Comparison of ENCODE assay signal across 8 cellular contexts in genomic region chr10:3313789-3314444, GRCh38.
A peak's percentile ranks its signal among the peaks of the same experiment; 100 is the strongest.
DNase-seq lines count a peak whose midpoint lies in the region; ATAC-seq, FAIRE-seq and TF ChIP-seq lines count a peak whose summit lies in the region.
"Not testable (repeated sequence)": the region's sequence is repeated elsewhere in the genome, so short reads cannot be mapped to it uniquely, and the experiment has no call there.

No MANE protein-coding gene starts in this region.

- H3K27ac Mint-ChIP-seq in CD14-positive monocyte (peak overlapping the region; percentile 5 to 93 (median 85)), astrocyte (ENCODE audit: unreplicated experiment) (peak overlapping the region; percentile 12)
- H3K27ac Mint-ChIP-seq in T-helper 1 cell treated with Interleukin-12 subunit alpha and Interleukin-12 subunit beta and Interleukin-4 antibody, amounts not matched to agents 30 μg/mL and 1 μg/mL, for 36 hours: peak overlapping the region; percentile 46

- H3K36me3 Mint-ChIP-seq in CD14-positive monocyte; T-helper 1 cell treated with Interleukin-12 subunit alpha and Interleukin-12 subunit beta and Interleukin-4 antibody, amounts not matched to agents 30 μg/mL and 1 μg/mL, for 36 hours (ENCODE audit: low read depth); astrocyte (ENCODE audit: low read depth, unreplicated experiment): not testable (repeated sequence)

- not testable (repeated sequence) for BruUV-seq in HCT116 (replicated peaks; lab: Mats Ljungman, UMichigan)

- H3K4me2 ChIP-seq in HCT116 (ENCODE audit: low read length) (peak overlapping the region; percentile 60), astrocyte (ENCODE audit: low read length) (peak overlapping the region; percentile 28)

- RAD21 ChIA-PET in HCT116 (lab: Charles Lee; ENCODE audit: low non-redundant PET in 1 of 2, low total read pairs in 2 of 2, uncharacterized antibody in 2 of 2, unreplicated experiment in 2 of 2): not testable (repeated sequence)

- not testable (repeated sequence) for TF ChIP-seq POLR2A in HCT116 (IDR thresholded peaks at IDR 0.05; ENCODE audit: borderline replicate concordance, extremely low read depth, insufficient read depth, insufficient read length)

- not testable (repeated sequence) for H3K79me2 ChIP-seq in HCT116 (ENCODE audit: insufficient read depth, low read length); astrocyte (ENCODE audit: insufficient read depth, low read length)

- H3K9me3 ChIP-seq in HCT116 (ENCODE audit: control insufficient read depth in 1 of 2, insufficient read depth in 1 of 2, low read depth in 1 of 2, low read length in 2 of 2); astrocyte (ENCODE audit: insufficient read depth, low read depth, low read length): not testable (repeated sequence)

- H4K20me1 ChIP-seq in HCT116 (ENCODE audit: insufficient read depth); astrocyte (ENCODE audit: insufficient read depth, low read length): not testable (repeated sequence)

- H2AFZ ChIP-seq in HCT116 (ENCODE audit: low read depth, low read length, poor library complexity, severe bottlenecking): peak overlapping the region; percentile 71
- H2AFZ ChIP-seq in astrocyte (ENCODE audit: low read depth, low read length): not testable (repeated sequence)

- not testable (repeated sequence) for TF ChIP-seq CTCF in CD14-positive monocyte (IDR thresholded peaks at IDR 0.05); HCT116 (IDR thresholded peaks at IDR 0.05 in 2 of 3, conservative IDR thresholded peaks at IDR 0.05 in 1 of 3; ENCODE audit: borderline replicate concordance in 1 of 3, insufficient read depth in 1 of 3, low read depth in 2 of 3, low read length in 2 of 3); astrocyte (IDR thresholded peaks at IDR 0.05; ENCODE audit: insufficient read depth, low read depth, low read length)

- peaks cover 4 to 12% (median 11%) of the 10 kb centered on the region in 3 donors for H3K27me3 Mint-ChIP-seq in CD14-positive monocyte (ENCODE audit: low read depth in 3 of 3)
- H3K27me3 Mint-ChIP-seq in T-helper 1 cell treated with Interleukin-12 subunit alpha and Interleukin-12 subunit beta and Interleukin-4 antibody, amounts not matched to agents 30 μg/mL and 1 μg/mL, for 36 hours (ENCODE audit: low read depth): peaks cover 38% of the 10 kb centered on the region
- H3K27me3 Mint-ChIP-seq in astrocyte (ENCODE audit: low read depth, unreplicated experiment): not testable (repeated sequence)

- not testable (repeated sequence) for H3K4me3 ChIP-seq in HCT116 (replicated peaks in 1 of 2; ENCODE audit: low read depth in 1 of 2, low read length in 2 of 2); astrocyte (ENCODE audit: insufficient read depth, low read depth, low read length)

- H3K9ac ChIP-seq in HCT116 (ENCODE audit: low read length); astrocyte (ENCODE audit: low read length): not testable (repeated sequence)

- peak; percentile 84 for ATAC-seq in HCT116
- peak; percentile 62 for ATAC-seq in esophagus mucosa

- intact Hi-C loops in CD14-positive monocyte (cut with micrococcal nuclease): loop anchor here (5.0 to 10.0 kb wide), 3 partner anchors 158 to 1018 kb away; no protein-coding TSS in a partner anchor
- intact Hi-C loops in HCT116 (cut with micrococcal nuclease): not testable (repeated sequence)

- H3K4me1 ChIP-seq in HCT116 (ENCODE audit: control insufficient read depth in 1 of 2, insufficient read depth in 2 of 2, low read length in 2 of 2): peaks cover 0 to 17% of the 10 kb centered on the region in 2 experiments; a peak in 3 of 4 replicates
- not testable (repeated sequence) for H3K4me1 ChIP-seq in astrocyte (ENCODE audit: insufficient read depth, low read length)

- H3K9me2 ChIP-seq in HCT116 (ENCODE audit: insufficient read depth): not testable (repeated sequence)

- H3K9me3 Mint-ChIP-seq in CD14-positive monocyte: peaks cover 6 to 17% (median 10%) of the 10 kb centered on the region in 7 donors
- not testable (repeated sequence) for H3K9me3 Mint-ChIP-seq in T-helper 1 cell treated with Interleukin-12 subunit alpha and Interleukin-12 subunit beta and Interleukin-4 antibody, amounts not matched to agents 30 μg/mL and 1 μg/mL, for 36 hours
- H3K9me3 Mint-ChIP-seq in astrocyte (ENCODE audit: unreplicated experiment): peaks cover 11% of the 10 kb centered on the region

- H3K36me3 ChIP-seq in HCT116 (ENCODE audit: control insufficient read depth in 1 of 2, insufficient read depth in 2 of 2, low read length in 2 of 2); astrocyte (ENCODE audit: insufficient read depth, low read length): not testable (repeated sequence)

- not testable (repeated sequence) for H3K27me3 ChIP-seq in HCT116 (ENCODE audit: insufficient read depth, low read length); astrocyte (ENCODE audit: insufficient read depth, low read length)

- H3K4me3 Mint-ChIP-seq in CD14-positive monocyte; T-helper 1 cell treated with Interleukin-12 subunit alpha and Interleukin-12 subunit beta and Interleukin-4 antibody, amounts not matched to agents 30 μg/mL and 1 μg/mL, for 36 hours; astrocyte (ENCODE audit: unreplicated experiment): not testable (repeated sequence)

- not testable (repeated sequence) for TF ChIP-seq RAD21 in HCT116 (IDR thresholded peaks at IDR 0.05; ENCODE audit: low read depth)

- FAIRE-seq in astrocyte (lab: Jason Lieb, UNC): not testable (repeated sequence)

- CTCF ChIA-PET in HCT116 (lab: Charles Lee): not testable (repeated sequence)

- H3K27ac ChIP-seq in HCT116 (ENCODE audit: low read depth, low read length); astrocyte (ENCODE audit: low read depth, low read length): not testable (repeated sequence)

- not testable (repeated sequence) for H3K4me1 Mint-ChIP-seq in CD14-positive monocyte; T-helper 1 cell treated with Interleukin-12 subunit alpha and Interleukin-12 subunit beta and Interleukin-4 antibody, amounts not matched to agents 30 μg/mL and 1 μg/mL, for 36 hours (ENCODE audit: low read depth); astrocyte (ENCODE audit: low read depth, unreplicated experiment)

- POLR2A ChIA-PET in HCT116 (lab: Charles Lee): not testable (repeated sequence)

- peak; percentile 78 for DNase-seq in CD14-positive monocyte (ENCODE audit: low spot score)
- DNase-seq in HCT116 (ENCODE audit: low read depth, low spot score): peak; percentile 40
- peak; percentile 58 for DNase-seq in NCI-H69 (lab: John Stamatoyannopoulos, UW)
- DNase-seq in astrocyte (ENCODE audit: low read depth): peak; percentile 56
- DNase-seq in kidney glomerular epithelial cell (lab: John Stamatoyannopoulos, UW): peak; percentile 39
- DNase-seq in renal cortical epithelial cell (ENCODE audit: low read depth): peak; percentile 85

TF ChIP-seq in HCT116, 20 proteins besides CTCF, POLR2A, EP300 and RAD21:
- TF ChIP-seq JUND (IDR thresholded peaks at IDR 0.05) (peak; percentile 16; the same call in 1 of the 2 replicates), TCF7L2 (IDR thresholded peaks at IDR 0.05; ENCODE audit: borderline replicate concordance, extremely low read depth, insufficient read depth, insufficient read length) (peak; percentile 36), FOSL1 (IDR thresholded peaks at IDR 0.05; ENCODE audit: low read depth) (peak; percentile 31; the same call in 1 of the 2 replicates), CBX3 (IDR thresholded peaks at IDR 0.05; ENCODE audit: low read depth) (peak; percentile 55; the same call in 1 of the 2 replicates), REST (IDR thresholded peaks at IDR 0.05; ENCODE audit: low read depth) (peak; percentile 68)
TF ChIP-seq in HCT116: peak in this region for 5; not testable (repeated sequence) for 15.

Comparison
In these comparisons a context has a peak if more than half of its experiments do, and no peak if none do; other contexts are left out.
1. H3K27ac Mint-ChIP-seq: peak in every context shown above with its lines; median percentile 85 in CD14-positive monocyte; 46 in T-helper 1 cell treated with Interleukin-12 subunit alpha and Interleukin-12 subunit beta and Interleukin-4 antibody, amounts not matched to agents 30 μg/mL and 1 μg/mL, for 36 hours; 12 in astrocyte.